Comparison of ENCODE assay signal across 1 cellular context in the genomic region with DNA sequence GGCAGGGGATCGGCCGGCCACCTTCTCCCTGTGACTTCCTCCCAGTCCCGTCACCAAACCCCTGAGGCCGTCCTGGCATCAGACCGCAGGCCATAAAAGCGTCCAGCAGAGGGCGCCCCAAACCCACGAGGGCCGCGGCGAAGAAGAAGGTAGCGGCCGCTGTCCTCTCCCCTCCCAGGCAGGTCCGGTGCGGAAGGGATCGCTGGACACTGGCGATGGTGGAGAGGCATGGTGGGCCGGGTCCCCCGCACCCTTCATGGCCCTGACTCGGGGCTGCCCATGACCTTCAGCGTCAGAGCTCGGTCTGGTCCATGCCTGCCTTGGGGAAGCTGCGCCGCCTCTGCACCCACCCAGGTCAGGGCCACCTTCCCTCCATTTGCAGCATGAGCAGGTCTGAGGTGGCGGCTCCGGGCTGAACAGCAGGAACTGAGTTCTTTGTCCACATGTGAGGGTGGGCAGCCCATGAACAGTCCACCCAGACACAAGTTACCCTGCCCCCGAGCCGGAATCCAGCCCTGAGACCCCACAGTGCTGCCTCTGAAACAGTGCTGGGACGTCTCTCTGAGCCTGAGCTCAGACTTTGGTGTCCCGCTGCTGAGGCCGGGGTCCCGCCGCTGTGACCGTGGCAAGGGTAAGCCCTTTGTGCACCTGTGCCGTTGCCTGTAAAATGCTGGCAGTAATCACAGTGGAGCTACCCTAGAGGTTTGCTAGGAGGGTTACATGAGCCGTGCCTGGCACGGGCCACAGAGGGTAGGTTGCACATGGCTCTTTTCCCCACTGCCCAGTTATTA.
TF ChIP-seq lines count a peak whose summit lies in the region.

No MANE protein-coding gene starts in this region.

TF ChIP-seq in HepG2, 621 proteins besides CTCF, POLR2A, EP300 and RAD21 (continued from another document and continues in another):
- TF ChIP-seq, protein P1, sequence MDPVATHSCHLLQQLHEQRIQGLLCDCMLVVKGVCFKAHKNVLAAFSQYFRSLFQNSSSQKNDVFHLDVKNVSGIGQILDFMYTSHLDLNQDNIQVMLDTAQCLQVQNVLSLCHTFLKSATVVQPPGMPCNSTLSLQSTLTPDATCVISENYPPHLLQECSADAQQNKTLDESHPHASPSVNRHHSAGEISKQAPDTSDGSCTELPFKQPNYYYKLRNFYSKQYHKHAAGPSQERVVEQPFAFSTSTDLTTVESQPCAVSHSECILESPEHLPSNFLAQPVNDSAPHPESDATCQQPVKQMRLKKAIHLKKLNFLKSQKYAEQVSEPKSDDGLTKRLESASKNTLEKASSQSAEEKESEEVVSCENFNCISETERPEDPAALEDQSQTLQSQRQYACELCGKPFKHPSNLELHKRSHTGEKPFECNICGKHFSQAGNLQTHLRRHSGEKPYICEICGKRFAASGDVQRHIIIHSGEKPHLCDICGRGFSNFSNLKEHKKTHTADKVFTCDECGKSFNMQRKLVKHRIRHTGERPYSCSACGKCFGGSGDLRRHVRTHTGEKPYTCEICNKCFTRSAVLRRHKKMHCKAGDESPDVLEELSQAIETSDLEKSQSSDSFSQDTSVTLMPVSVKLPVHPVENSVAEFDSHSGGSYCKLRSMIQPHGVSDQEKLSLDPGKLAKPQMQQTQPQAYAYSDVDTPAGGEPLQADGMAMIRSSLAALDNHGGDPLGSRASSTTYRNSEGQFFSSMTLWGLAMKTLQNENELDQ (CRISPR knock-in tag; IDR thresholded peaks at IDR 0.05; ENCODE audit: borderline replicate concordance) = no peak
- TF ChIP-seq SKI (IDR thresholded peaks at IDR 0.05; ENCODE audit: partially characterized antibody) (peak; percentile 56), ZFP1 (CRISPR knock-in tag; IDR thresholded peaks at IDR 0.05) (no peak), STAG1 (CRISPR knock-in tag; IDR thresholded peaks at IDR 0.05) (peak; percentile 100), ZBTB21 (CRISPR knock-in tag; IDR thresholded peaks at IDR 0.05) (no peak), ATF7-NPFF (CRISPR knock-in tag; IDR thresholded peaks at IDR 0.05; ENCODE audit: low read depth) (peak; percentile 52; the same call in 1 of the 2 replicates), SP5 (CRISPR knock-in tag; IDR thresholded peaks at IDR 0.05; ENCODE audit: borderline replicate concordance, low read depth) (no peak; the same call in 1 of the 2 replicates), ZFP36 (IDR thresholded peaks at IDR 0.05; ENCODE audit: borderline replicate concordance, low read depth, low read length, partially characterized antibody) (peak; percentile 39), ZNF225 (CRISPR knock-in tag; IDR thresholded peaks at IDR 0.05) (peak; percentile 96), NR2F6 (IDR thresholded peaks at IDR 0.05) (no peak), NR2F6 (CRISPR knock-in tag; IDR thresholded peaks at IDR 0.05) (peak; percentile 66), RFX5 (IDR thresholded peaks at IDR 0.05; ENCODE audit: low read depth, low read length) (no peak), ZNF329 (CRISPR knock-in tag; IDR thresholded peaks at IDR 0.05; ENCODE audit: low read depth) (no peak), ZFP82 (CRISPR knock-in tag; IDR thresholded peaks at IDR 0.05; ENCODE audit: borderline replicate concordance) (no peak), HDAC1 (CRISPR knock-in tag; IDR thresholded peaks at IDR 0.05) (peak; percentile 81), FOXK1 (CRISPR knock-in tag; IDR thresholded peaks at IDR 0.05; ENCODE audit: borderline replicate concordance, low read depth) (no peak), ZNF841 (CRISPR knock-in tag; IDR thresholded peaks at IDR 0.05; ENCODE audit: borderline replicate concordance) (no peak), U2AF2 (IDR thresholded peaks at IDR 0.05; ENCODE audit: low read depth, low read length) (no peak), ZNF572 (CRISPR knock-in tag; IDR thresholded peaks at IDR 0.05) (peak; percentile 99), TBX2 (CRISPR knock-in tag; IDR thresholded peaks at IDR 0.05; ENCODE audit: borderline replicate concordance) (peak; percentile 76), ZNF850 (CRISPR knock-in tag; conservative IDR thresholded peaks at IDR 0.05) (no peak), ARHGAP35 (CRISPR knock-in tag; IDR thresholded peaks at IDR 0.05; ENCODE audit: borderline replicate concordance) (peak; percentile 64; the same call in 1 of the 2 replicates), SRF (IDR thresholded peaks at IDR 0.05; ENCODE audit: low read depth, low read length) (no peak), TBP (CRISPR knock-in tag; IDR thresholded peaks at IDR 0.05) (no peak), ZC3H13 (CRISPR knock-in tag; IDR thresholded peaks at IDR 0.05) (no peak), POLR2AphosphoS5 (IDR thresholded peaks at IDR 0.05; ENCODE audit: low read depth, low read length) (no peak), ZNF644 (CRISPR knock-in tag; IDR thresholded peaks at IDR 0.05; ENCODE audit: low read depth) (no peak; the same call in 1 of the 2 replicates), RELA (CRISPR knock-in tag; IDR thresholded peaks at IDR 0.05) (no peak), ZC3H4 (CRISPR knock-in tag; IDR thresholded peaks at IDR 0.05; ENCODE audit: borderline replicate concordance) (no peak), ARNT2 (CRISPR knock-in tag; IDR thresholded peaks at IDR 0.05; ENCODE audit: low read depth) (peak; percentile 86; the same call in 1 of the 2 replicates), RFXANK (CRISPR knock-in tag; IDR thresholded peaks at IDR 0.05) (no peak; the same call in 1 of the 2 replicates), FLYWCH1 (CRISPR knock-in tag; IDR thresholded peaks at IDR 0.05) (no peak), MED1 (CRISPR knock-in tag; IDR thresholded peaks at IDR 0.05) (peak; percentile 41; the same call in 1 of the 2 replicates), ZNF790 (CRISPR knock-in tag; IDR thresholded peaks at IDR 0.05; ENCODE audit: borderline replicate concordance) (no peak; the same call in 1 of the 2 replicates), CCDC6 (CRISPR knock-in tag; IDR thresholded peaks at IDR 0.05) (no peak), NONO (IDR thresholded peaks at IDR 0.05) (no peak), NONO (CRISPR knock-in tag; conservative IDR thresholded peaks at IDR 0.05) (peak; percentile 89), ISL2 (CRISPR knock-in tag; IDR thresholded peaks at IDR 0.05) (peak; percentile 49; the same call in 1 of the 2 replicates), ZNF878 (CRISPR knock-in tag; IDR thresholded peaks at IDR 0.05) (no peak), SPEN (CRISPR knock-in tag; IDR thresholded peaks at IDR 0.05; ENCODE audit: low read depth) (peak; percentile 36; the same call in 1 of the 2 replicates), RXRB (CRISPR knock-in tag; IDR thresholded peaks at IDR 0.05; ENCODE audit: borderline replicate concordance) (peak; percentile 64), HOXD1 (CRISPR knock-in tag; IDR thresholded peaks at IDR 0.05) (no peak), ZNF607 (CRISPR knock-in tag; IDR thresholded peaks at IDR 0.05; ENCODE audit: borderline replicate concordance) (peak; percentile 82; the same call in 1 of the 2 replicates)
- TF ChIP-seq, protein P2, sequence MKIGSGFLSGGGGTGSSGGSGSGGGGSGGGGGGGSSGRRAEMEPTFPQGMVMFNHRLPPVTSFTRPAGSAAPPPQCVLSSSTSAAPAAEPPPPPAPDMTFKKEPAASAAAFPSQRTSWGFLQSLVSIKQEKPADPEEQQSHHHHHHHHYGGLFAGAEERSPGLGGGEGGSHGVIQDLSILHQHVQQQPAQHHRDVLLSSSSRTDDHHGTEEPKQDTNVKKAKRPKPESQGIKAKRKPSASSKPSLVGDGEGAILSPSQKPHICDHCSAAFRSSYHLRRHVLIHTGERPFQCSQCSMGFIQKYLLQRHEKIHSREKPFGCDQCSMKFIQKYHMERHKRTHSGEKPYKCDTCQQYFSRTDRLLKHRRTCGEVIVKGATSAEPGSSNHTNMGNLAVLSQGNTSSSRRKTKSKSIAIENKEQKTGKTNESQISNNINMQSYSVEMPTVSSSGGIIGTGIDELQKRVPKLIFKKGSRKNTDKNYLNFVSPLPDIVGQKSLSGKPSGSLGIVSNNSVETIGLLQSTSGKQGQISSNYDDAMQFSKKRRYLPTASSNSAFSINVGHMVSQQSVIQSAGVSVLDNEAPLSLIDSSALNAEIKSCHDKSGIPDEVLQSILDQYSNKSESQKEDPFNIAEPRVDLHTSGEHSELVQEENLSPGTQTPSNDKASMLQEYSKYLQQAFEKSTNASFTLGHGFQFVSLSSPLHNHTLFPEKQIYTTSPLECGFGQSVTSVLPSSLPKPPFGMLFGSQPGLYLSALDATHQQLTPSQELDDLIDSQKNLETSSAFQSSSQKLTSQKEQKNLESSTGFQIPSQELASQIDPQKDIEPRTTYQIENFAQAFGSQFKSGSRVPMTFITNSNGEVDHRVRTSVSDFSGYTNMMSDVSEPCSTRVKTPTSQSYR (CRISPR knock-in tag; IDR thresholded peaks at IDR 0.05; ENCODE audit: borderline replicate concordance) = no peak
- TF ChIP-seq, protein P3, sequence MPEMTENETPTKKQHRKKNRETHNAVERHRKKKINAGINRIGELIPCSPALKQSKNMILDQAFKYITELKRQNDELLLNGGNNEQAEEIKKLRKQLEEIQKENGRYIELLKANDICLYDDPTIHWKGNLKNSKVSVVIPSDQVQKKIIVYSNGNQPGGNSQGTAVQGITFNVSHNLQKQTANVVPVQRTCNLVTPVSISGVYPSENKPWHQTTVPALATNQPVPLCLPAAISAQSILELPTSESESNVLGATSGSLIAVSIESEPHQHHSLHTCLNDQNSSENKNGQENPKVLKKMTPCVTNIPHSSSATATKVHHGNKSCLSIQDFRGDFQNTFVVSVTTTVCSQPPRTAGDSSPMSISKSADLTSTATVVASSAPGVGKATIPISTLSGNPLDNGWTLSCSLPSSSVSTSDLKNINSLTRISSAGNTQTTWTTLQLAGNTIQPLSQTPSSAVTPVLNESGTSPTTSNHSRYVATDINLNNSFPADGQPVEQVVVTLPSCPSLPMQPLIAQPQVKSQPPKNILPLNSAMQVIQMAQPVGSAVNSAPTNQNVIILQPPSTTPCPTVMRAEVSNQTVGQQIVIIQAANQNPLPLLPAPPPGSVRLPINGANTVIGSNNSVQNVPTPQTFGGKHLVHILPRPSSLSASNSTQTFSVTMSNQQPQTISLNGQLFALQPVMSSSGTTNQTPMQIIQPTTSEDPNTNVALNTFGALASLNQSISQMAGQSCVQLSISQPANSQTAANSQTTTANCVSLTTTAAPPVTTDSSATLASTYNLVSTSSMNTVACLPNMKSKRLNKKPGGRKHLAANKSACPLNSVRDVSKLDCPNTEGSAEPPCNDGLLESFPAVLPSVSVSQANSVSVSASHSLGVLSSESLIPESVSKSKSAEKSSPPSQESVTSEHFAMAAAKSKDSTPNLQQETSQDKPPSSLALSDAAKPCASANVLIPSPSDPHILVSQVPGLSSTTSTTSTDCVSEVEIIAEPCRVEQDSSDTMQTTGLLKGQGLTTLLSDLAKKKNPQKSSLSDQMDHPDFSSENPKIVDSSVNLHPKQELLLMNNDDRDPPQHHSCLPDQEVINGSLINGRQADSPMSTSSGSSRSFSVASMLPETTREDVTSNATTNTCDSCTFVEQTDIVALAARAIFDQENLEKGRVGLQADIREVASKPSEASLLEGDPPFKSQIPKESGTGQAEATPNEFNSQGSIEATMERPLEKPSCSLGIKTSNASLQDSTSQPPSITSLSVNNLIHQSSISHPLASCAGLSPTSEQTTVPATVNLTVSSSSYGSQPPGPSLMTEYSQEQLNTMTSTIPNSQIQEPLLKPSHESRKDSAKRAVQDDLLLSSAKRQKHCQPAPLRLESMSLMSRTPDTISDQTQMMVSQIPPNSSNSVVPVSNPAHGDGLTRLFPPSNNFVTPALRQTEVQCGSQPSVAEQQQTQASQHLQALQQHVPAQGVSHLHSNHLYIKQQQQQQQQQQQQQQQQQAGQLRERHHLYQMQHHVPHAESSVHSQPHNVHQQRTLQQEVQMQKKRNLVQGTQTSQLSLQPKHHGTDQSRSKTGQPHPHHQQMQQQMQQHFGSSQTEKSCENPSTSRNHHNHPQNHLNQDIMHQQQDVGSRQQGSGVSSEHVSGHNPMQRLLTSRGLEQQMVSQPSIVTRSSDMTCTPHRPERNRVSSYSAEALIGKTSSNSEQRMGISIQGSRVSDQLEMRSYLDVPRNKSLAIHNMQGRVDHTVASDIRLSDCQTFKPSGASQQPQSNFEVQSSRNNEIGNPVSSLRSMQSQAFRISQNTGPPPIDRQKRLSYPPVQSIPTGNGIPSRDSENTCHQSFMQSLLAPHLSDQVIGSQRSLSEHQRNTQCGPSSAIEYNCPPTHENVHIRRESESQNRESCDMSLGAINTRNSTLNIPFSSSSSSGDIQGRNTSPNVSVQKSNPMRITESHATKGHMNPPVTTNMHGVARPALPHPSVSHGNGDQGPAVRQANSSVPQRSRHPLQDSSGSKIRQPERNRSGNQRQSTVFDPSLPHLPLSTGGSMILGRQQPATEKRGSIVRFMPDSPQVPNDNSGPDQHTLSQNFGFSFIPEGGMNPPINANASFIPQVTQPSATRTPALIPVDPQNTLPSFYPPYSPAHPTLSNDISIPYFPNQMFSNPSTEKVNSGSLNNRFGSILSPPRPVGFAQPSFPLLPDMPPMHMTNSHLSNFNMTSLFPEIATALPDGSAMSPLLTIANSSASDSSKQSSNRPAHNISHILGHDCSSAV (CRISPR knock-in tag; IDR thresholded peaks at IDR 0.05; ENCODE audit: borderline replicate concordance) = no peak
- TF ChIP-seq, protein P4, sequence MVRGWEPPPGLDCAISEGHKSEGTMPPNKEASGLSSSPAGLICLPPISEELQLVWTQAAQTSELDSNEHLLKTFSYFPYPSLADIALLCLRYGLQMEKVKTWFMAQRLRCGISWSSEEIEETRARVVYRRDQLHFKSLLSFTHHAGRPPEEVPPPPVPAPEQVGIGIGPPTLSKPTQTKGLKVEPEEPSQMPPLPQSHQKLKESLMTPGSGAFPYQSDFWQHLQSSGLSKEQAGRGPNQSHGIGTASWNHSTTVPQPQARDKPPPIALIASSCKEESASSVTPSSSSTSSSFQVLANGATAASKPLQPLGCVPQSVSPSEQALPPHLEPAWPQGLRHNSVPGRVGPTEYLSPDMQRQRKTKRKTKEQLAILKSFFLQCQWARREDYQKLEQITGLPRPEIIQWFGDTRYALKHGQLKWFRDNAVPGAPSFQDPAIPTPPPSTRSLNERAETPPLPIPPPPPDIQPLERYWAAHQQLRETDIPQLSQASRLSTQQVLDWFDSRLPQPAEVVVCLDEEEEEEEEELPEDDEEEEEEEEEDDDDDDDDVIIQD (CRISPR knock-in tag; IDR thresholded peaks at IDR 0.05; ENCODE audit: low read depth) = no peak; the same call in 1 of the 2 replicates
- TF ChIP-seq, protein P5, sequence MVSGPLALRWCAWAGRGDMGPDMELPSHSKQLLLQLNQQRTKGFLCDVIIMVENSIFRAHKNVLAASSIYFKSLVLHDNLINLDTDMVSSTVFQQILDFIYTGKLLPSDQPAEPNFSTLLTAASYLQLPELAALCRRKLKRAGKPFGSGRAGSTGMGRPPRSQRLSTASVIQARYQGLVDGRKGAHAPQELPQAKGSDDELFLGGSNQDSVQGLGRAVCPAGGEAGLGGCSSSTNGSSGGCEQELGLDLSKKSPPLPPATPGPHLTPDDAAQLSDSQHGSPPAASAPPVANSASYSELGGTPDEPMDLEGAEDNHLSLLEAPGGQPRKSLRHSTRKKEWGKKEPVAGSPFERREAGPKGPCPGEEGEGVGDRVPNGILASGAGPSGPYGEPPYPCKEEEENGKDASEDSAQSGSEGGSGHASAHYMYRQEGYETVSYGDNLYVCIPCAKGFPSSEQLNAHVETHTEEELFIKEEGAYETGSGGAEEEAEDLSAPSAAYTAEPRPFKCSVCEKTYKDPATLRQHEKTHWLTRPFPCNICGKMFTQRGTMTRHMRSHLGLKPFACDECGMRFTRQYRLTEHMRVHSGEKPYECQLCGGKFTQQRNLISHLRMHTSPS (CRISPR knock-in tag; IDR thresholded peaks at IDR 0.05; ENCODE audit: low read depth) = peak; percentile 77
